Comparison of ENCODE assay signal across 7 cellular contexts in the genomic region with DNA sequence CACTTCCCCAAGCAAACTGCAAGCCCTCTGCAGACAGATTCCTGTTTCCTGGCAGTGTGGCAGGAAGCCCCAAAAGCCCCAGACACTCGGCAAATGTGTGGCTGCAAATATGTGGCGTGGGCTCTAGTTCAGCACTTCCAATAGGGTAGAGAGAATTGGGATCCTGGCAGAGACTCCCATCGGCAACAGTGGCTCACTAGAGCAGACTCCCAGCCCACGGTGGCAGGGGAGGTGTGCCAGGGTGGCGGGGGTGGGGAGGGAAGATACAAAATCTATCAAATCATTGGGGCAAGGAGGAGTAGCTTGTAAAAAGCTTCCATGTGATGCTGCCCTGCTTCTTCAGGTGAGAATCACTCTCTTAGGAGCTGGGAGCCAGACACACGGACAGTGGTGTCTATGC.
"Had no signal": no experiment of that assay in that cellular context is flagged by ENCODE, and none has a peak within 500 bp of the region (broad histone marks: within the 10 kb centered on the region; RNA-seq: fewer than 3 reads in every experiment).

No MANE protein-coding gene starts in this region.

- H3K4me3 Mint-ChIP-seq: HFFc6 had no signal

- H3K9me3 Mint-ChIP-seq: HFFc6 had no signal

- H3K27ac Mint-ChIP-seq: HFFc6 had no signal

- DNase-seq: GM23248, GOT3, H7, HFFc6, IMR-90 had no signal

- ATAC-seq: HCT116, K562 had no signal

- H3K27ac ChIP-seq: GM23248 had no signal
